Comparison of ENCODE assay signal across 21 cellular contexts in genomic region chr11:68092411-68092810, GRCh38. TPM values are rescaled to one million over a fixed set of nuclear protein-coding genes. Genes with fewer than 3 reads are reported as not detected.
DNase-seq lines count a peak whose midpoint lies in the region; ATAC-seq, FAIRE-seq and TF ChIP-seq lines count a peak whose summit lies in the region.
"Had no signal": no experiment of that assay in that cellular context is flagged by ENCODE, and none has a peak within 500 bp of the region (broad histone marks: within the 10 kb centered on the region; RNA-seq: fewer than 3 reads in every experiment).

No MANE protein-coding gene starts in this region.

- H3K9ac ChIP-seq in GM12878 (ENCODE audit: control insufficient read depth, insufficient read depth, low read length): no peak overlapping the region
- H3K9ac ChIP-seq: KMS-11 had no signal

- 94% methylated on average over 2 of the region's 2 CpGs for WGBS in GM12878 (ENCODE audit: insufficient coverage, insufficient replicate concordance, low lambda C conversion rate, missing lambda C conversion rate)

- H3K36me3 ChIP-seq in GM23338 (ENCODE audit: insufficient read depth): peaks cover 4% of the 10 kb centered on the region; the same call in 1 of the 2 replicates
- peaks cover 2 to 6% of the 10 kb centered on the region in 2 experiments; a peak in 3 of 4 replicates for H3K36me3 ChIP-seq in GM12878 (ENCODE audit: control insufficient read depth in 2 of 2, insufficient read depth in 2 of 2, low read length in 1 of 2)
- H3K36me3 ChIP-seq: SJCRH30 had no signal

- no TSS peak for BruUV-seq in GM12878 (replicated peaks; lab: Mats Ljungman, UMichigan)

- H3K4me3 ChIP-seq in GM23338 (no peak overlapping the region), GM12878 (no peak overlapping the region)
- H3K4me3 ChIP-seq: SJCRH30 had no signal

- DNase-seq in GM23338 (ENCODE audit: low spot score): no peak
- DNase-seq in GM12878 (ENCODE audit: low read depth, low spot score): no peak
- peak; percentile 29 for DNase-seq in medulla oblongata (ENCODE audit: extremely low spot score)
- peak; percentile 62 for DNase-seq in superior temporal gyrus (ENCODE audit: extremely low spot score)
- no peak for DNase-seq in erythroblast (lab: John Stamatoyannopoulos, UW)
- DNase-seq: AML-193, COR-L47, DMS153, GDM1, H7, HFFc6, NCI-H1417, NCI-H187, NCI-H2227 treated with DMSO at 0.1 percent for 48 hours, NCI-H510A treated with DMSO at 0.1 percent for 48 hours, NCI-H774, SJCRH30 had no signal

- in situ Hi-C loops in GM12878 (cut with MboI): no loop called here

- SMC1A ChIA-PET in GM12878 (lab: Charles Lee; ENCODE audit: uncharacterized antibody, unreplicated experiment): interaction anchor here (1.4 to 3.9 kb wide), 7 partner anchors 10 to 51 kb away, joined by 3 to 15 read pairs (median 7); no protein-coding TSS in a partner anchor

- peak overlapping the region; percentile 50; the same call in 1 of the 2 replicates for H3K27ac ChIP-seq in GM23338 (ENCODE audit: low read depth)
- no peak overlapping the region for H3K27ac ChIP-seq in GM12878 (ENCODE audit: control insufficient read depth, insufficient read depth)
- H3K27ac ChIP-seq: KMS-11, SJCRH30 had no signal

- H3K4me1 Mint-ChIP-seq in GM23338: peaks cover 8% of the 10 kb centered on the region

- intact Hi-C loops in GM12878 (cut with micrococcal nuclease; ENCODE audit: unreplicated experiment): no loop called here

- no peak overlapping the region for H2AFZ ChIP-seq in GM23338
- no peak overlapping the region for H2AFZ ChIP-seq in GM12878 (ENCODE audit: control insufficient read depth, low read depth, low read length)

- no peaks in the 10 kb centered on the region for H3K27me3 Mint-ChIP-seq in GM23338 (ENCODE audit: insufficient read depth, low read depth, poor library complexity)

- H3K9me3 Mint-ChIP-seq in GM23338: no peaks in the 10 kb centered on the region
- H3K9me3 Mint-ChIP-seq: HFFc6 had no signal

- POLR2A ChIA-PET in GM12878 (lab: Charles Lee): interaction anchor here (0.8 to 1.5 kb wide), 3 partner anchors 14 to 275 kb away, joined by 3 to 4 read pairs (median 4); no protein-coding TSS in a partner anchor

- CTCF ChIA-PET in GM12878 (lab: Yijun Ruan, JAX): interaction anchor here (1.6 to 2.7 kb wide), 3 partner anchors 14 to 117 kb away, joined by 3 to 9 read pairs (median 4); no protein-coding TSS in a partner anchor

- H3K79me2 ChIP-seq in GM23338 (replicated peaks; ENCODE audit: insufficient read depth) (peaks cover 93% of the 10 kb centered on the region), GM12878 (ENCODE audit: control insufficient read depth, insufficient read depth, low read length) (peaks cover 11% of the 10 kb centered on the region)

- H3K4me1 ChIP-seq in GM23338 (ENCODE audit: insufficient read depth) (peaks cover 3% of the 10 kb centered on the region), GM12878 (ENCODE audit: control insufficient read depth, insufficient read depth, low read length) (no peaks in the 10 kb centered on the region; the same call in 1 of the 2 replicates)
- H3K4me1 ChIP-seq: SJCRH30 had no signal

- no peaks in the 10 kb centered on the region for H3K9me2 ChIP-seq in GM23338 (ENCODE audit: insufficient read depth)

- H3K9me3 ChIP-seq in GM12878 (replicated peaks; ENCODE audit: control insufficient read depth, insufficient read depth, low read length): no peaks in the 10 kb centered on the region
- H3K9me3 ChIP-seq: SJCRH30 had no signal

- H3K27me3 ChIP-seq in GM23338 (ENCODE audit: insufficient read depth) (no peaks in the 10 kb centered on the region), GM12878 (replicated peaks in 1 of 2; ENCODE audit: control insufficient read depth in 2 of 2, insufficient read depth in 2 of 2, low read length in 1 of 2) (no peaks in the 10 kb centered on the region)
- H3K27me3 ChIP-seq: SJCRH30 had no signal

- FAIRE-seq in GM12878 (lab: Jason Lieb, UNC): peak; percentile 44
- FAIRE-seq: GM18507 had no signal

- H3K27ac Mint-ChIP-seq in GM23338: no peak overlapping the region
- H3K27ac Mint-ChIP-seq: HFFc6 had no signal

- RAD21 ChIA-PET in GM12878 (lab: Charles Lee; ENCODE audit: unreplicated experiment): interaction anchor here (1.0 to 1.7 kb wide), 4 partner anchors 9 to 27 kb away, joined by 3 to 5 read pairs (median 4); no protein-coding TSS in a partner anchor

- no peak for ATAC-seq in GM23338
- ATAC-seq in GM12878: no peak
- no peak for ATAC-seq in GM18520 (IDR thresholded peaks at IDR 0.05; ENCODE audit: unreplicated experiment)
- no peak for ATAC-seq in GM21619 (IDR thresholded peaks at IDR 0.05; ENCODE audit: unreplicated experiment)

- H4K20me1 ChIP-seq in GM23338 (replicated peaks; ENCODE audit: insufficient read depth) (peaks cover 31% of the 10 kb centered on the region), GM12878 (ENCODE audit: control insufficient read depth, insufficient read depth) (no peaks in the 10 kb centered on the region)

- TF ChIP-seq CTCF in GM23338 (conservative IDR thresholded peaks at IDR 0.05; ENCODE audit: low read depth in 2 of 2) (no peak), GM12878 (IDR thresholded peaks at IDR 0.05 in 2 of 3, conservative IDR thresholded peaks at IDR 0.05 in 1 of 3; ENCODE audit: control insufficient read depth in 2 of 3, extremely low read depth in 1 of 3, insufficient read depth in 1 of 3, low read depth in 3 of 3, low read length in 3 of 3) (no peak)

- TF ChIP-seq POLR2A in GM12878 (IDR thresholded peaks at IDR 0.05; ENCODE audit: low read depth, low read length): no peak
- TF ChIP-seq POLR2A in erythroblast (IDR thresholded peaks at IDR 0.05; ENCODE audit: low read length): no peak

- H3F3A ChIP-seq in GM23338 (replicated peaks; ENCODE audit: low read depth): 0 out of 2 replicates have a peak, but pooled peaks cover 4% of the 10 kb centered on the region

- TF ChIP-seq EP300 in GM12878 (IDR thresholded peaks at IDR 0.05; ENCODE audit: borderline replicate concordance in 1 of 2, control insufficient read depth in 1 of 2, low read depth in 2 of 2, low read length in 2 of 2): no peak

- H3K36me3 Mint-ChIP-seq in GM23338 (ENCODE audit: low read depth): peaks cover 14% of the 10 kb centered on the region; the same call in 2 of the 3 replicates

- no peak for TF ChIP-seq RAD21 in GM12878 (IDR thresholded peaks at IDR 0.05; ENCODE audit: insufficient read depth, low read depth, low read length)

- H3K4me2 ChIP-seq in GM23338 (no peak overlapping the region), GM12878 (ENCODE audit: control insufficient read depth, insufficient read depth) (no peak overlapping the region)
- H3K4me2 ChIP-seq: KMS-11 had no signal

- no peak overlapping the region for H3K4me3 Mint-ChIP-seq in GM23338
- H3K4me3 Mint-ChIP-seq: HFFc6 had no signal

TF ChIP-seq in GM23338, 12 proteins besides CTCF, POLR2A, EP300 and RAD21 (continues in another document):
- no peak for TF ChIP-seq ZNF114 (CRISPR knock-in tag; IDR thresholded peaks at IDR 0.05)

TF ChIP-seq in GM12878, 131 proteins besides CTCF, POLR2A, EP300 and RAD21:
- no peak for TF ChIP-seq POLR2AphosphoS2 (IDR thresholded peaks at IDR 0.05; ENCODE audit: low read depth, low read length)
TF ChIP-seq in GM12878: peak in this region for 0.

RNA-seq across cellular contexts. Expression of gene CHKA, which starts 28.8 kb away (rescaled TPM):
- 92.5 and 94.4 TPM in 2 replicates for total RNA-seq in GM23338 (2014; rRNA removed; shearing (Covaris generic))
- polyA plus RNA-seq in GM23338 (2016; fragmentation: Nextera tagmentation; extraction: Ambion mirVana) (37.1 and 40.1 TPM in 2 replicates), GM12878 (2011; rRNA removed) (27.6 and 32.8 TPM in 2 replicates), GM12878 (2014; fragmentation: Illumina TruSeq; extraction: Trizol) (20.6 and 33.6 TPM in 2 replicates), GM12878 (2014; fragmentation: Nextera tagmentation; extraction: Ambion mirVana) (1 to 10 TPM; 5.2 to 5.3 TPM), GM12878 (2014; rRNA removed) (29.2 and 31.6 TPM in 2 replicates), GM12878 (2016; fragmentation: Nextera tagmentation; extraction: Ambion mirVana) (10 to 100 TPM in 1 of 2 experiments, 1 to 10 TPM in 1; 5.3 to 15.6 TPM)
- total RNA-seq in GM12878 (2013; cell fraction: nucleolus; rRNA removed): 141 and 149 TPM in 2 replicates
- total RNA-seq in GM12878 (2014; rRNA removed) (21.9 and 25.0 TPM in 2 replicates), GM12878 (2014; rRNA removed; fragmentation: Illumina TruSeq; extraction: Trizol) (23.4 and 25.4 TPM in 2 replicates), GM12878 (2021) (21.2 and 23.6 TPM in 2 replicates)
- polyA plus RNA-seq in GM12878 (2011; ENCODE audit: low read depth): 16.9 TPM
- 18.6 and 19.7 TPM in 2 replicates for polyA plus RNA-seq in GM12878 (2011; cell fraction: cytosol; rRNA removed)
- polyA plus RNA-seq in GM12878 (2011; cell fraction: nucleus; rRNA removed): 64.0 and 71.0 TPM in 2 replicates
- 23.1 and 24.9 TPM in 2 replicates for polyA plus RNA-seq in GM12878 (2012)
- 25.0 and 27.1 TPM in 2 replicates for polyA minus RNA-seq in GM12878 (2011; rRNA and poly(A)+ RNA removed)
- polyA minus RNA-seq in GM12878 (2011; cell fraction: cytosol; rRNA and poly(A)+ RNA removed): 7.3 and 10.0 TPM in 2 replicates
- polyA minus RNA-seq in GM12878 (2011; cell fraction: nucleus; rRNA and poly(A)+ RNA removed): 12.7 and 23.2 TPM in 2 replicates

RNA-seq across cellular contexts. Expression of gene TCIRG1, which starts 53.6 kb away (rescaled TPM):
- 31.2 and 40.4 TPM in 2 replicates for total RNA-seq in GM23338 (2014; rRNA removed; shearing (Covaris generic))
- polyA plus RNA-seq in GM23338 (2016; fragmentation: Nextera tagmentation; extraction: Ambion mirVana) (18.5 and 20.4 TPM in 2 replicates), GM12878 (2011; rRNA removed) (20.8 and 51.2 TPM in 2 replicates), GM12878 (2014; fragmentation: Illumina TruSeq; extraction: Trizol) (3.0 and 18.6 TPM in 2 replicates), GM12878 (2014; fragmentation: Nextera tagmentation; extraction: Ambion mirVana) (1 to 10 TPM in 1 of 2 experiments, under 1 TPM in 1; 0.76 to 7.5 TPM), GM12878 (2014; rRNA removed) (218 and 238 TPM in 2 replicates), GM12878 (2016; fragmentation: Nextera tagmentation; extraction: Ambion mirVana) (100 to 1,000 TPM; 124 to 148 TPM)
- 287 and 325 TPM in 2 replicates for total RNA-seq in GM12878 (2013; cell fraction: nucleolus; rRNA removed)
- total RNA-seq in GM12878 (2014; rRNA removed) (143 and 166 TPM in 2 replicates), GM12878 (2014; rRNA removed; fragmentation: Illumina TruSeq; extraction: Trizol) (18.9 and 20.4 TPM in 2 replicates), GM12878 (2021) (173 and 179 TPM in 2 replicates)
- polyA plus RNA-seq in GM12878 (2011; ENCODE audit: low read depth): 40.2 TPM
- polyA plus RNA-seq in GM12878 (2011; cell fraction: cytosol; rRNA removed): 73.7 and 130 TPM in 2 replicates
- 2,133 and 2,164 TPM in 2 replicates for polyA plus RNA-seq in GM12878 (2011; cell fraction: nucleus; rRNA removed)
- polyA plus RNA-seq in GM12878 (2012): 133 and 152 TPM in 2 replicates
- polyA minus RNA-seq in GM12878 (2011; rRNA and poly(A)+ RNA removed): 36.7 and 83.1 TPM in 2 replicates
- 30.3 and 36.8 TPM in 2 replicates for polyA minus RNA-seq in GM12878 (2011; cell fraction: cytosol; rRNA and poly(A)+ RNA removed)
- 200 and 263 TPM in 2 replicates for polyA minus RNA-seq in GM12878 (2011; cell fraction: nucleus; rRNA and poly(A)+ RNA removed)

Comparison
In these comparisons a context has a peak if more than half of its experiments do, and no peak if none do; other contexts are left out.
1. DNase-seq: peak in medulla oblongata (single experiment) and superior temporal gyrus (single experiment); none in GM23338 (single experiment), GM12878 (single experiment) and erythroblast (0 of 2).